In genomic region chr15:79310612-79310984, GRCh38 we compare ENCODE assay signal across 8 cellular contexts. TPM values are rescaled to one million over a fixed set of nuclear protein-coding genes. Genes with fewer than 3 reads are reported as not detected.
A peak's percentile ranks its signal among the peaks of the same experiment; 100 is the strongest.
DNase-seq lines count a peak whose midpoint lies in the region; ATAC-seq and TF ChIP-seq lines count a peak whose summit lies in the region.

No MANE protein-coding gene starts in this region.

- under 1% methylated on average over 14 of the region's 17 CpGs for WGBS in prostate gland

- TF ChIP-seq CTCF in prostate gland (IDR thresholded peaks at IDR 0.05) = no peak

- ATAC-seq in GM19025 (IDR thresholded peaks at IDR 0.05; ENCODE audit: low read depth, unreplicated experiment) (peak; percentile 17), HG03432 (IDR thresholded peaks at IDR 0.05; ENCODE audit: unreplicated experiment) (peak; percentile 44)

- intact Hi-C loops in prostate gland (cut with DNase I) = no loop called here

- H3K36me3 ChIP-seq in prostate gland = no peaks in the 10 kb centered on the region

- no peak for TF ChIP-seq POLR2A in prostate gland (IDR thresholded peaks at IDR 0.05)

- no peaks in the 10 kb centered on the region for H3K9me3 ChIP-seq in prostate gland

- no peak overlapping the region for H3K27ac ChIP-seq in prostate gland

- no peaks in the 10 kb centered on the region for H3K27me3 ChIP-seq in prostate gland (replicated peaks; ENCODE audit: insufficient read depth)

- no peaks in the 10 kb centered on the region for H3K4me1 ChIP-seq in prostate gland (replicated peaks)

- DNase-seq in Ammon's horn (ENCODE audit: low spot score) (peak; percentile 20), SKM-1 (lab: John Stamatoyannopoulos, UW; ENCODE audit: unreplicated experiment) (peak; percentile 49), fibroblast of peridontal ligament (ENCODE audit: extremely low read depth) (peak; percentile 27), prostate gland (ENCODE audit: low spot score) (no peak), NCI-H774 (lab: John Stamatoyannopoulos, UW) (no peak)
- DNase-seq in activated CD4-positive, alpha-beta T cell treated with anti-CD3 and anti-CD28 coated beads, Interleukin-2, amount 50 U/mL, for 1 hour = no peak

- peak overlapping the region; percentile 71 to 75 for H3K4me3 ChIP-seq in prostate gland

RNA-seq across cellular contexts. Expression of gene TMED3, which starts 0.3 kb away (rescaled TPM):
- 100 to 1,000 TPM; 140 to 220 TPM for total RNA-seq in prostate gland

RNA-seq across cellular contexts. Expression of gene ANKRD34C, which starts 28.1 kb away (rescaled TPM):
- not detected for total RNA-seq in prostate gland

Comparison
In these comparisons a context has a peak if more than half of its experiments do, and no peak if none do; other contexts are left out.
1. DNase-seq: peak in Ammon's horn (single experiment), SKM-1 (single experiment) and fibroblast of peridontal ligament (single experiment); none in prostate gland (single experiment), NCI-H774 (single experiment) and activated CD4-positive, alpha-beta T cell treated with anti-CD3 and anti-CD28 coated beads, Interleukin-2, amount 50 U/mL, for 1 hour (single experiment).